Comparison of ENCODE assay signal across 18 cellular contexts in genomic region chr1:83090195-83090594, GRCh38.
DNase-seq lines count a peak whose midpoint lies in the region; ATAC-seq and TF ChIP-seq lines count a peak whose summit lies in the region.
"Had no signal": no experiment of that assay in that cellular context is flagged by ENCODE, and none has a peak within 500 bp of the region (broad histone marks: within the 10 kb centered on the region; RNA-seq: fewer than 3 reads in every experiment).

No MANE protein-coding gene starts in this region.

- no peaks in the 10 kb centered on the region for H3K4me1 Mint-ChIP-seq in CD4-positive, alpha-beta T cell (ENCODE audit: low read depth)
- H3K4me1 Mint-ChIP-seq in natural killer cell treated with Interleukin-12 subunit alpha and Interleukin-12 subunit beta and Interleukin-15 and Interleukin-18, amount 100 ng/mL, for 72 hours (ENCODE audit: low read depth in 2 of 2): no peaks in the 10 kb centered on the region
- H3K4me1 Mint-ChIP-seq: B cell; CD8-positive, alpha-beta memory T cell had no signal

- no peak for TF ChIP-seq CTCF in astrocyte of the cerebellum (IDR thresholded peaks at IDR 0.05; ENCODE audit: low read depth, low read length, missing control alignments)
- no peak for TF ChIP-seq CTCF in CD4-positive, alpha-beta T cell (IDR thresholded peaks at IDR 0.05)

- H3K27me3 ChIP-seq in CD4-positive, alpha-beta T cell (ENCODE audit: control insufficient read depth, insufficient read depth, low read length): no peaks in the 10 kb centered on the region
- H3K27me3 ChIP-seq: BLaER1 treated with 17β-estradiol and CSF1 and Interleukin-3, amounts not matched to agents 10 nM and 100 nM had no signal

- no peak overlapping the region for H3K27ac Mint-ChIP-seq in CD4-positive, alpha-beta T cell
- no peak overlapping the region for H3K27ac Mint-ChIP-seq in natural killer cell treated with Interleukin-12 subunit alpha and Interleukin-12 subunit beta and Interleukin-15 and Interleukin-18, amount 100 ng/mL, for 72 hours
- H3K27ac Mint-ChIP-seq: B cell; CD8-positive, alpha-beta memory T cell had no signal

- intact Hi-C loops in CD4-positive, alpha-beta T cell (cut with DNase I, micrococcal nuclease): no loop called here

- no peak overlapping the region for H3K4me3 ChIP-seq in astrocyte of the cerebellum (ENCODE audit: low read depth, low read length)
- H3K4me3 ChIP-seq: BLaER1 treated with 17β-estradiol and CSF1 and Interleukin-3, amounts not matched to agents 10 nM and 100 nM; GM23248; HAP-1 had no signal

- CTCF ChIA-PET in CD4-positive, alpha-beta T cell (lab: Charles Lee): no interaction called here

- in situ Hi-C loops in astrocyte of the cerebellum (cut with HindIII; ENCODE audit: low sequenced_read_pairs): no loop called here

- no peaks in the 10 kb centered on the region for H3K36me3 Mint-ChIP-seq in CD4-positive, alpha-beta T cell (ENCODE audit: low read depth)
- no peaks in the 10 kb centered on the region for H3K36me3 Mint-ChIP-seq in natural killer cell treated with Interleukin-12 subunit alpha and Interleukin-12 subunit beta and Interleukin-15 and Interleukin-18, amount 100 ng/mL, for 72 hours
- H3K36me3 Mint-ChIP-seq: CD8-positive, alpha-beta memory T cell had no signal

- DNase-seq in A172 (ENCODE audit: low spot score) (peak; percentile 36), NCI-H226 (peak; percentile 20), astrocyte of the cerebellum (ENCODE audit: low read depth) (peak; percentile 40), renal cortical epithelial cell (ENCODE audit: low read depth) (peak; percentile 25), DMS53 treated with DMSO at 0.1 percent for 48 hours (lab: John Stamatoyannopoulos, UW; ENCODE audit: unreplicated experiment) (no peak)
- no peak for DNase-seq in CD4-positive, alpha-beta T cell
- no peak for DNase-seq in natural killer cell treated with Interleukin-12 subunit alpha and Interleukin-12 subunit beta and Interleukin-15 and Interleukin-18, amount 100 ng/mL, for 72 hours (ENCODE audit: low spot score)
- DNase-seq: 8988T; CD8-positive, alpha-beta memory T cell; COR-L47; DMS 273 treated with DMSO at 0.1 percent for 48 hours; GM23248; IMR-90 had no signal

- POLR2A ChIA-PET in CD4-positive, alpha-beta T cell (lab: Charles Lee): no interaction called here

- no peak for ATAC-seq in CD4-positive, alpha-beta T cell (ENCODE audit: poor library complexity)
- no peak for ATAC-seq in natural killer cell treated with Interleukin-12 subunit alpha and Interleukin-12 subunit beta and Interleukin-15 and Interleukin-18, amount 100 ng/mL, for 72 hours
- ATAC-seq in HG03354 (IDR thresholded peaks at IDR 0.05; ENCODE audit: poor library complexity, severe bottlenecking, unreplicated experiment): no peak

- no peaks in the 10 kb centered on the region for H3K9me3 ChIP-seq in CD4-positive, alpha-beta T cell (ENCODE audit: control insufficient read depth, low read length)
- H3K9me3 ChIP-seq: BLaER1 treated with 17β-estradiol and CSF1 and Interleukin-3, amounts not matched to agents 10 nM and 100 nM; HAP-1 had no signal

- H3K9me3 Mint-ChIP-seq in CD4-positive, alpha-beta T cell: peaks cover 3% of the 10 kb centered on the region
- no peaks in the 10 kb centered on the region for H3K9me3 Mint-ChIP-seq in natural killer cell treated with Interleukin-12 subunit alpha and Interleukin-12 subunit beta and Interleukin-15 and Interleukin-18, amount 100 ng/mL, for 72 hours

- no peaks in the 10 kb centered on the region for H3K27me3 Mint-ChIP-seq in CD4-positive, alpha-beta T cell
- H3K27me3 Mint-ChIP-seq in natural killer cell treated with Interleukin-12 subunit alpha and Interleukin-12 subunit beta and Interleukin-15 and Interleukin-18, amount 100 ng/mL, for 72 hours: no peaks in the 10 kb centered on the region
- H3K27me3 Mint-ChIP-seq: B cell; CD8-positive, alpha-beta memory T cell had no signal

- H3K27ac ChIP-seq in CD4-positive, alpha-beta T cell (ENCODE audit: low read depth, low read length): no peak overlapping the region
- H3K27ac ChIP-seq: BLaER1 treated with 17β-estradiol and CSF1 and Interleukin-3, amounts not matched to agents 10 nM and 100 nM; GM23248; HL-60 had no signal

- no peak overlapping the region for H3K4me3 Mint-ChIP-seq in CD4-positive, alpha-beta T cell
- no peak overlapping the region for H3K4me3 Mint-ChIP-seq in natural killer cell treated with Interleukin-12 subunit alpha and Interleukin-12 subunit beta and Interleukin-15 and Interleukin-18, amount 100 ng/mL, for 72 hours
- H3K4me3 Mint-ChIP-seq: B cell; CD8-positive, alpha-beta memory T cell had no signal

Comparison
In these comparisons a context has a peak if more than half of its experiments do, and no peak if none do; other contexts are left out.
1. DNase-seq: peak in A172 (single experiment), NCI-H226 (single experiment), astrocyte of the cerebellum (single experiment) and renal cortical epithelial cell (single experiment); none in CD4-positive, alpha-beta T cell (0 of 10), natural killer cell treated with Interleukin-12 subunit alpha and Interleukin-12 subunit beta and Interleukin-15 and Interleukin-18, amount 100 ng/mL, for 72 hours (single experiment) and DMS53 treated with DMSO at 0.1 percent for 48 hours (single experiment).